6 cellular contexts compared by ENCODE assay signal in genomic region chr1:16675118-16675510, GRCh38. TPM values are rescaled to one million over a fixed set of nuclear protein-coding genes. Genes with fewer than 3 reads are reported as not detected.
"Had no signal": no experiment of that assay in that cellular context is flagged by ENCODE, and none has a peak within 500 bp of the region (broad histone marks: within the 10 kb centered on the region; RNA-seq: fewer than 3 reads in every experiment).

No MANE protein-coding gene starts in this region.

RNA-seq across cellular contexts. Expression of gene RNU1-3, which starts 8.4 kb away (rescaled TPM):
- polyA plus RNA-seq: mammary epithelial cell; naive thymus-derived CD4-positive, alpha-beta T cell; neural cell; ovary; psoas muscle; sigmoid colon had no signal
